In the genomic region with DNA sequence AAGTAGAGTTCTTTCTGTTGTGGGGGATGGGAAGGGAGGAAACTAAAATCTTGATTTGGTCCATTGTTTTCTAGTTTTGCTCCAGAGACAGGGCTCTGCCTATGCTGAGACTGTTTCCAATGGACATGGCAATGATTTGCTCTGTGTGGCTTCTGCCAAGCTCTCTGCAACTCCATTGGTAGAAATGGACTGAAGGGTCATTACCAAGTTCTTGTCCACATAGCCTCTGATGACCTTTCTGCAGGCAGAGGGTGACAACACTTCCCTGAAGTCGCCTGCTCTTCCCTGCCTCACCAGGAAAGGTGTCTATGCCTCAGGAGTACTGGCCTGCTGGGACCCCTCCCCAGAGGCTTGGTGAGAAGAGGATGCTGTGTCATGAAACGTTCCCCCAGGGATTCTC, we compare ENCODE assay signal across 28 cellular contexts. TPM values are rescaled to one million over a fixed set of nuclear protein-coding genes. Genes with fewer than 3 reads are reported as not detected.
DNase-seq lines count a peak whose midpoint lies in the region; ATAC-seq, FAIRE-seq and TF ChIP-seq lines count a peak whose summit lies in the region.
"Had no signal": no experiment of that assay in that cellular context is flagged by ENCODE, and none has a peak within 500 bp of the region (broad histone marks: within the 10 kb centered on the region; RNA-seq: fewer than 3 reads in every experiment).

No MANE protein-coding gene starts in this region.

- H3K79me2 ChIP-seq in HepG2 (ENCODE audit: insufficient read depth, low read length): no peaks in the 10 kb centered on the region

- TF ChIP-seq CTCF in right lobe of liver (IDR thresholded peaks at IDR 0.05) (no peak), HepG2 (CRISPR knock-in tag; IDR thresholded peaks at IDR 0.05) (no peak)

- CTCF ChIA-PET in HepG2 (lab: Yijun Ruan, JAX; ENCODE audit: low intra/inter-chr PET ratio, low total read pairs): no interaction called here

- POLR2A ChIA-PET in HepG2 (lab: Yijun Ruan, JAX): no interaction called here

- H3K4me3 Mint-ChIP-seq in stimulated activated effector memory CD8-positive, alpha-beta T cell treated with anti-CD3 and anti-CD28 coated beads, Interleukin-12 subunit alpha, Interleukin-12 subunit beta, amount 100 ng/mL, for 72 hours: no peak overlapping the region
- H3K4me3 Mint-ChIP-seq: CD14-positive monocyte; CD4-positive, alpha-beta memory T cell; CD4-positive, CD25-positive, alpha-beta regulatory T cell; CD8-positive, alpha-beta memory T cell had no signal

- TF ChIP-seq EP300 in HepG2 (IDR thresholded peaks at IDR 0.05; ENCODE audit: low read depth in 2 of 2, low read length in 2 of 2) (no peak), HepG2 (CRISPR knock-in tag; IDR thresholded peaks at IDR 0.05; ENCODE audit: borderline replicate concordance) (no peak)

- H3K4me1 ChIP-seq in right lobe of liver (peaks cover 0 to 7% (median 0%) of the 10 kb centered on the region in 4 donors), HepG2 (ENCODE audit: insufficient read depth, low read length) (no peaks in the 10 kb centered on the region)
- H3K4me1 ChIP-seq in BLaER1 treated with 17β-estradiol and CSF1 and Interleukin-3, amounts not matched to agents 10 nM and 100 nM: peaks cover 0 to 30% (median 16%) of the 10 kb centered on the region in 10 experiments; a peak in 15 of 20 replicates
- H3K4me1 ChIP-seq: BE2C had no signal

- TF ChIP-seq POLR2A in right lobe of liver (IDR thresholded peaks at IDR 0.05) (no peak), HepG2 (IDR thresholded peaks at IDR 0.05; ENCODE audit: insufficient read depth in 1 of 2, low read depth in 2 of 2, low read length in 2 of 2) (no peak)

- in situ Hi-C loops in HepG2 (cut with HindIII; ENCODE audit: extremely low pct_ligation_motif_present, low pct_unique_long_range_greater_than_20kb): no loop called here

- H2AFZ ChIP-seq in HepG2 (ENCODE audit: low read length): no peak overlapping the region

- H3K36me3 ChIP-seq in right lobe of liver (no peaks in the 10 kb centered on the region), HepG2 (replicated peaks in 1 of 2; ENCODE audit: control insufficient read depth in 1 of 2, insufficient read depth in 2 of 2, low read length in 2 of 2) (no peaks in the 10 kb centered on the region)
- H3K36me3 ChIP-seq in BLaER1 treated with 17β-estradiol and CSF1 and Interleukin-3, amounts not matched to agents 10 nM and 100 nM: no peaks in the 10 kb centered on the region
- H3K36me3 ChIP-seq: BE2C had no signal

- DNase-seq in right lobe of liver (no peak), HepG2 (ENCODE audit: low spot score) (no peak), left lobe of liver (ENCODE audit: low spot score) (no peak), OCI-M2 (lab: John Stamatoyannopoulos, UW; ENCODE audit: unreplicated experiment) (no peak)
- DNase-seq in stimulated activated effector memory CD8-positive, alpha-beta T cell treated with anti-CD3 and anti-CD28 coated beads, Interleukin-12 subunit alpha, Interleukin-12 subunit beta, amount 100 ng/mL, for 72 hours (ENCODE audit: low spot score in 2 of 2): no peak
- DNase-seq: 8988T; ACHN; BE2C; C1 segment of cervical spinal cord; CD4-positive, alpha-beta memory T cell; CD4-positive, CD25-positive, alpha-beta regulatory T cell; CD8-positive, alpha-beta memory T cell; COR-L47; DMS 273 treated with DMSO at 0.1 percent for 48 hours; DMS153; DMS53; DMS79; DND-41; EL; GDM1 had no signal

- H3K4me1 Mint-ChIP-seq in stimulated activated effector memory CD8-positive, alpha-beta T cell treated with anti-CD3 and anti-CD28 coated beads, Interleukin-12 subunit alpha, Interleukin-12 subunit beta, amount 100 ng/mL, for 72 hours: no peaks in the 10 kb centered on the region
- H3K4me1 Mint-ChIP-seq: CD4-positive, alpha-beta memory T cell; CD4-positive, CD25-positive, alpha-beta regulatory T cell; CD8-positive, alpha-beta memory T cell had no signal

- no peak overlapping the region for H3K27ac Mint-ChIP-seq in stimulated activated effector memory CD8-positive, alpha-beta T cell treated with anti-CD3 and anti-CD28 coated beads, Interleukin-12 subunit alpha, Interleukin-12 subunit beta, amount 100 ng/mL, for 72 hours
- H3K27ac Mint-ChIP-seq: CD14-positive monocyte; CD4-positive, alpha-beta memory T cell; CD8-positive, alpha-beta memory T cell had no signal

- H3K9me3 Mint-ChIP-seq in stimulated activated effector memory CD8-positive, alpha-beta T cell treated with anti-CD3 and anti-CD28 coated beads, Interleukin-12 subunit alpha, Interleukin-12 subunit beta, amount 100 ng/mL, for 72 hours: peaks cover 13% of the 10 kb centered on the region

- peak overlapping the region in 1 of 3 donors; percentile 22 for H3K27ac ChIP-seq in right lobe of liver
- no peak overlapping the region for H3K27ac ChIP-seq in HepG2 (ENCODE audit: extremely low read length, insufficient read depth, low read length)
- no peak overlapping the region for H3K27ac ChIP-seq in BLaER1 treated with 17β-estradiol and CSF1 and Interleukin-3, amounts not matched to agents 10 nM and 100 nM

- ATAC-seq in right lobe of liver (peak in 3 of 4 donors; percentile 45 to 94 (median 82)), HepG2 (no peak), left lobe of liver (peak; percentile 90)
- ATAC-seq in stimulated activated effector memory CD8-positive, alpha-beta T cell treated with anti-CD3 and anti-CD28 coated beads, Interleukin-12 subunit alpha, Interleukin-12 subunit beta, amount 100 ng/mL, for 72 hours: no peak
- ATAC-seq: GM12878 had no signal

- no peak for TF ChIP-seq RAD21 in HepG2 (CRISPR knock-in tag; IDR thresholded peaks at IDR 0.05)

- no peak overlapping the region for H3K4me3 ChIP-seq in right lobe of liver
- no peak overlapping the region for H3K4me3 ChIP-seq in HepG2 (replicated peaks in 1 of 3; ENCODE audit: insufficient read depth in 1 of 3, low read depth in 2 of 3, low read length in 3 of 3)
- no peak overlapping the region for H3K4me3 ChIP-seq in BLaER1 treated with 17β-estradiol and CSF1 and Interleukin-3, amounts not matched to agents 10 nM and 100 nM
- H3K4me3 ChIP-seq: GM12878 had no signal

- no peaks in the 10 kb centered on the region for H3K27me3 ChIP-seq in right lobe of liver
- H3K27me3 ChIP-seq in HepG2 (ENCODE audit: control insufficient read depth in 1 of 2, insufficient read depth in 2 of 2, low read length in 2 of 2): no peaks in the 10 kb centered on the region
- H3K27me3 ChIP-seq in BLaER1 treated with 17β-estradiol and CSF1 and Interleukin-3, amounts not matched to agents 10 nM and 100 nM: no peaks in the 10 kb centered on the region
- H3K27me3 ChIP-seq: BE2C had no signal

- H3K9ac ChIP-seq in HepG2 (ENCODE audit: insufficient read depth, low read depth, low read length): no peak overlapping the region
- no peak overlapping the region for H3K9ac ChIP-seq in BLaER1 treated with 17β-estradiol and CSF1 and Interleukin-3, amounts not matched to agents 10 nM and 100 nM

- intact Hi-C loops in right lobe of liver (cut with DNase I) (no loop called here), HepG2 (cut with micrococcal nuclease; ENCODE audit: unreplicated experiment) (no loop called here)

- 20% methylated on average over 1 of the region's 2 CpGs for WGBS in right lobe of liver (ENCODE audit: insufficient coverage, low coverage, low lambda C conversion rate, missing lambda C conversion rate)
- WGBS in HepG2 (ENCODE audit: low lambda C conversion rate): 0% methylated on average over 1 of the region's 2 CpGs

- BruUV-seq in HepG2 (replicated peaks; lab: Mats Ljungman, UMichigan): no TSS peak

- H3K4me2 ChIP-seq in HepG2 (ENCODE audit: low read depth, low read length): no peak overlapping the region
- H3K4me2 ChIP-seq in BLaER1 treated with 17β-estradiol and CSF1 and Interleukin-3, amounts not matched to agents 10 nM and 100 nM: peak overlapping the region in 7 of 11 experiments; percentile 20 to 53 (median 32); a peak in 9 of 22 replicates

- no peaks in the 10 kb centered on the region for H3K9me3 ChIP-seq in right lobe of liver
- no peaks in the 10 kb centered on the region for H3K9me3 ChIP-seq in HepG2 (ENCODE audit: low read length)
- H3K9me3 ChIP-seq in BLaER1 treated with 17β-estradiol and CSF1 and Interleukin-3, amounts not matched to agents 10 nM and 100 nM (replicated peaks in 1 of 11): peaks cover 5 to 34% (median 21%) of the 10 kb centered on the region in 11 experiments; a peak in 19 of 22 replicates
- H3K9me3 ChIP-seq: BE2C had no signal

- H3K36me3 Mint-ChIP-seq in stimulated activated effector memory CD8-positive, alpha-beta T cell treated with anti-CD3 and anti-CD28 coated beads, Interleukin-12 subunit alpha, Interleukin-12 subunit beta, amount 100 ng/mL, for 72 hours: no peaks in the 10 kb centered on the region
- H3K36me3 Mint-ChIP-seq: CD14-positive monocyte; CD4-positive, alpha-beta memory T cell; CD4-positive, CD25-positive, alpha-beta regulatory T cell; CD8-positive, alpha-beta memory T cell had no signal

- no peaks in the 10 kb centered on the region for H4K20me1 ChIP-seq in HepG2 (ENCODE audit: insufficient read depth, low read length)
- no peaks in the 10 kb centered on the region for H4K20me1 ChIP-seq in BLaER1 treated with 17β-estradiol and CSF1 and Interleukin-3, amounts not matched to agents 10 nM and 100 nM

- no peak for FAIRE-seq in HepG2 (lab: Jason Lieb, UNC)
- FAIRE-seq: A204.1, GM12878, GM12892, GM18507 had no signal

TF ChIP-seq in HepG2, 621 proteins besides CTCF, POLR2A, EP300 and RAD21 (continues in another document):
- no peak for TF ChIP-seq HNF4A (CRISPR knock-in tag; IDR thresholded peaks at IDR 0.05)

RNA-seq across cellular contexts. Expression of gene NOS1, which starts 39.5 kb away (rescaled TPM):
- total RNA-seq in right lobe of liver (under 1 TPM; under 0.01 to 0.12 (median 0.05) TPM), HepG2 (2016; rRNA removed; fragmentation: Illumina TruSeq; extraction: Trizol) (not detected in 2 replicates), left lobe of liver (0.08 TPM)
- total RNA-seq in HepG2 (2016; cell fraction: cytosol; rRNA removed; fragmentation: Illumina TruSeq; extraction: Trizol; ENCODE audit: low read depth): not detected in 2 replicates
- total RNA-seq in HepG2 (2016; cell fraction: insoluble cytoplasmic fraction; rRNA removed; fragmentation: Illumina TruSeq; extraction: Trizol): not detected in 2 replicates
- not detected in 2 replicates for total RNA-seq in HepG2 (2016; cell fraction: membrane; rRNA removed; fragmentation: Illumina TruSeq; extraction: Trizol)
- not detected in 2 replicates for total RNA-seq in HepG2 (2016; cell fraction: nucleus; rRNA removed; fragmentation: Illumina TruSeq; extraction: Trizol)
- polyA plus RNA-seq in HepG2 (2011; rRNA removed): not detected in 2 replicates
- not detected in 2 replicates for polyA plus RNA-seq in HepG2 (2011; cell fraction: cytosol; rRNA removed)
- polyA plus RNA-seq in HepG2 (2011; cell fraction: nucleus; rRNA removed): not detected in 2 replicates
- polyA plus RNA-seq in HepG2 (2012): not detected in 2 replicates
- polyA plus RNA-seq in HepG2 (2016; cell fraction: cytosol; fragmentation: Illumina TruSeq; extraction: Trizol; ENCODE audit: low read depth): not detected in 2 replicates
- polyA plus RNA-seq in HepG2 (2016; cell fraction: insoluble cytoplasmic fraction; fragmentation: Illumina TruSeq; extraction: Trizol; ENCODE audit: low read depth): not detected in 2 replicates
- not detected in 2 replicates for polyA plus RNA-seq in HepG2 (2016; cell fraction: membrane; fragmentation: Illumina TruSeq; extraction: Trizol; ENCODE audit: low read depth)
- not detected in 2 replicates for polyA plus RNA-seq in HepG2 (2016; cell fraction: nucleus; fragmentation: Illumina TruSeq; extraction: Trizol; ENCODE audit: insufficient read depth, low read depth)
- not detected in 2 replicates for polyA minus RNA-seq in HepG2 (2011; rRNA and poly(A)+ RNA removed; ENCODE audit: low replicate concordance)
- polyA minus RNA-seq in HepG2 (2011; cell fraction: cytosol; rRNA and poly(A)+ RNA removed): not detected in 2 replicates
- not detected in 2 replicates for polyA minus RNA-seq in HepG2 (2011; cell fraction: nucleus; rRNA and poly(A)+ RNA removed)
- total RNA-seq: CD4-positive, alpha-beta memory T cell; CD4-positive, CD25-positive, alpha-beta regulatory T cell; CD8-positive, alpha-beta memory T cell; G401; GM12878 had no signal
- polyA plus RNA-seq: AG04450; CD14-positive monocyte; CD4-positive, alpha-beta memory T cell; CD4-positive, CD25-positive, alpha-beta regulatory T cell; CD8-positive, alpha-beta memory T cell had no signal

Comparison
In these comparisons a context has a peak if more than half of its experiments do, and no peak if none do; other contexts are left out.
1. ATAC-seq: peak in right lobe of liver (3 of 4) and left lobe of liver (single experiment); none in HepG2 (single experiment) and stimulated activated effector memory CD8-positive, alpha-beta T cell treated with anti-CD3 and anti-CD28 coated beads, Interleukin-12 subunit alpha, Interleukin-12 subunit beta, amount 100 ng/mL, for 72 hours (single experiment).